11 cellular contexts compared by ENCODE assay signal in the genomic region with DNA sequence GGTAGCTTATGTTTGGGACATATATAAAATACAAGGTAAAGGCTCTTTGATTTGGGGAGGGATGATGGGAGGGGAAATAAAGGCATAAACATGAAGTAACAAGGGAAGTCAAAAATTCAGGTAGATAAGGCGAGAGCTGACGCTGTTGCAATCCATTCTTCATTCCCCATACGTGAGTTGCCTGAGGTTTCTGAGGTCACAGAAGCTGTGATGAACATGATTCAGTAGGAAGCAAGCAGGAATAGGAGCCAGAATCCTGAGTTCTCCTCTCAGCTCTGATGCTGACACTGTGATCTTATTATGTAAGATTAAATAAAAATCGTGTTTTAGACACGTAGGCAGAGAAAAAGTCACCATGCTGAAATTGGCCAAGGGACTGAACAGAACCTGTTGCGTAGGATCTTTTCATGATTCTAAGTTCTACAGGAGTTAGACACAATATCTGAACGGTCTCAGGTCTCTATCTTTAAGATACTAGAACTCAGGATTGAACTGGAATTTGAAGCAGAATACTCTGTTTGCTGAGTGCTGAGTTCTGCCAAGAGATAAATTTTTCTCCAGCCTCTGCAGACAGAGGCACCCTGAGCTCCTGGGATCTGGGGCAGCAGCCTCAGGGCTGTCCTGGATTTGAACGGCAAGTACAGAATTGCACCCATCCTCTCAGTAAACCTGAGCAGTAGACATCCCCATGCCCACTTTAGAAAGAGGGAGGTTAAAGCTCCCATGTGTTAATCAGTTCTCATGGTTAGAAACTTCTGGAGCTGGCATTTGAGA. TPM values are rescaled to one million over a fixed set of nuclear protein-coding genes. Genes with fewer than 3 reads are reported as not detected.
A peak's percentile ranks its signal among the peaks of the same experiment; 100 is the strongest.
DNase-seq lines count a peak whose midpoint lies in the region; ATAC-seq and TF ChIP-seq lines count a peak whose summit lies in the region.
"Had no signal": no experiment of that assay in that cellular context is flagged by ENCODE, and none has a peak within 500 bp of the region (broad histone marks: within the 10 kb centered on the region; RNA-seq: fewer than 3 reads in every experiment).

No MANE protein-coding gene starts in this region.

- H3K36me3 Mint-ChIP-seq in activated CD8-positive, alpha-beta memory T cell treated with anti-CD3 and anti-CD28 coated beads, Interleukin-2, amount 10 ng/mL, durations not matched to agents 7 days and 5 days, result peaks cover 12% of the 10 kb centered on the region

- intact Hi-C loops in gastrocnemius medialis (cut with DNase I; ENCODE audit: low total_unique reads), result no loop called here

- peak overlapping the region; percentile 88 for H3K27ac Mint-ChIP-seq in activated CD8-positive, alpha-beta memory T cell treated with anti-CD3 and anti-CD28 coated beads, Interleukin-2, amount 10 ng/mL, durations not matched to agents 7 days and 5 days

- DNase-seq in activated CD8-positive, alpha-beta memory T cell treated with anti-CD3 and anti-CD28 coated beads, Interleukin-2, amount 10 ng/mL, durations not matched to agents 7 days and 5 days, result no peak
- no peak for DNase-seq in activated CD8-positive, alpha-beta memory T cell treated with anti-CD3 and anti-CD28 coated beads for 24 hours
- DNase-seq in fibroblast of villous mesenchyme (ENCODE audit: low read depth) (peak; percentile 41), stromal cell of bone marrow (ENCODE audit: low read depth) (peak; percentile 53), gastrocnemius medialis (no peak)
- no peak for DNase-seq in activated CD4-positive, CD25-positive, alpha-beta regulatory T cell (lab: John Stamatoyannopoulos, UW)
- DNase-seq: anterior cingulate cortex, heart right ventricle had no signal

- TF ChIP-seq CTCF in fibroblast of villous mesenchyme (IDR thresholded peaks at IDR 0.05; ENCODE audit: insufficient read depth, low read depth, low read length), result no peak
- TF ChIP-seq CTCF in gastrocnemius medialis (IDR thresholded peaks at IDR 0.05 in 4 of 5, conservative IDR thresholded peaks at IDR 0.05 in 1 of 5), result no peak

- in situ Hi-C loops in gastrocnemius medialis (cut with MboI; ENCODE audit: low sequenced_read_pairs in 4 of 4), result no loop called here

- H3K27me3 Mint-ChIP-seq in activated CD8-positive, alpha-beta memory T cell treated with anti-CD3 and anti-CD28 coated beads, Interleukin-2, amount 10 ng/mL, durations not matched to agents 7 days and 5 days, result no peaks in the 10 kb centered on the region

- CTCF ChIA-PET in activated CD8-positive, alpha-beta memory T cell treated with anti-CD3 and anti-CD28 coated beads, Interleukin-2, amount 10 ng/mL, durations not matched to agents 7 days and 5 days (lab: Charles Lee), result interaction anchor here (1.1 to 1.9 kb wide), 5 partner anchors 11 to 24 kb away, joined by 4 to 8 read pairs (median 5); no protein-coding TSS in a partner anchor

- TF ChIP-seq POLR2A in gastrocnemius medialis (IDR thresholded peaks at IDR 0.05), result no peak

- H3K4me3 Mint-ChIP-seq in activated CD8-positive, alpha-beta memory T cell treated with anti-CD3 and anti-CD28 coated beads, Interleukin-2, amount 10 ng/mL, durations not matched to agents 7 days and 5 days, result no peak overlapping the region

- H3K9me3 Mint-ChIP-seq in activated CD8-positive, alpha-beta memory T cell treated with anti-CD3 and anti-CD28 coated beads, Interleukin-2, amount 10 ng/mL, durations not matched to agents 7 days and 5 days (ENCODE audit: low read depth), result peaks cover 3% of the 10 kb centered on the region

- no peaks in the 10 kb centered on the region for H3K9me3 ChIP-seq in gastrocnemius medialis
- H3K9me3 ChIP-seq: heart right ventricle had no signal

- no peaks in the 10 kb centered on the region for H3K4me1 ChIP-seq in gastrocnemius medialis

- no peak overlapping the region for H3K27ac ChIP-seq in gastrocnemius medialis
- H3K27ac ChIP-seq: HL-60 had no signal

- no peak overlapping the region for H3K4me3 ChIP-seq in fibroblast of villous mesenchyme (ENCODE audit: low read depth, low read length)
- H3K4me3 ChIP-seq in gastrocnemius medialis, result no peak overlapping the region
- H3K4me3 ChIP-seq: heart right ventricle had no signal

- no peak for ATAC-seq in activated CD8-positive, alpha-beta memory T cell treated with anti-CD3 and anti-CD28 coated beads, Interleukin-2, amount 10 ng/mL, durations not matched to agents 7 days and 5 days
- peak; percentile 62 for ATAC-seq in SK-N-SH treated with all-trans-retinoic acid at 6 μM for 48 hours
- no peak for ATAC-seq in gastrocnemius medialis
- no peak for ATAC-seq in GM18907 (IDR thresholded peaks at IDR 0.05; ENCODE audit: unreplicated experiment)

- H3K27me3 ChIP-seq in gastrocnemius medialis, result no peaks in the 10 kb centered on the region
- H3K27me3 ChIP-seq: heart right ventricle had no signal

- no peaks in the 10 kb centered on the region for H3K36me3 ChIP-seq in gastrocnemius medialis
- H3K36me3 ChIP-seq: heart right ventricle had no signal

- peaks cover 83% of the 10 kb centered on the region for H3K4me1 Mint-ChIP-seq in activated CD8-positive, alpha-beta memory T cell treated with anti-CD3 and anti-CD28 coated beads, Interleukin-2, amount 10 ng/mL, durations not matched to agents 7 days and 5 days

TF ChIP-seq in SK-N-SH treated with all-trans-retinoic acid at 6 μM for 48 hours, 23 proteins besides CTCF, POLR2A, EP300 and RAD21:
- TF ChIP-seq ZNF565 (CRISPR knock-in tag; conservative IDR thresholded peaks at IDR 0.05; ENCODE audit: low read depth), result no peak
- no peak for TF ChIP-seq ZFP3 (CRISPR knock-in tag; IDR thresholded peaks at IDR 0.05)
- no peak for TF ChIP-seq OSR1 (CRISPR knock-in tag; IDR thresholded peaks at IDR 0.05)
- TF ChIP-seq BACH2 (CRISPR knock-in tag; IDR thresholded peaks at IDR 0.05; ENCODE audit: borderline replicate concordance), result no peak
- TF ChIP-seq ARNTL (CRISPR knock-in tag; IDR thresholded peaks at IDR 0.05; ENCODE audit: borderline replicate concordance, low read depth), result no peak
- TF ChIP-seq GLIS3 (CRISPR knock-in tag; IDR thresholded peaks at IDR 0.05), result no peak
- no peak for TF ChIP-seq PPARA (CRISPR knock-in tag; IDR thresholded peaks at IDR 0.05; ENCODE audit: borderline replicate concordance)
- TF ChIP-seq CREB5 (CRISPR knock-in tag; IDR thresholded peaks at IDR 0.05; ENCODE audit: low read depth), result no peak
- TF ChIP-seq CSRNP3 (CRISPR knock-in tag; IDR thresholded peaks at IDR 0.05), result no peak
TF ChIP-seq in SK-N-SH treated with all-trans-retinoic acid at 6 μM for 48 hours: peak in this region for 0.

RNA-seq across cellular contexts. Expression of gene KLF6, which starts 21.0 kb away (rescaled TPM):
- total RNA-seq in activated CD8-positive, alpha-beta memory T cell treated with anti-CD3 and anti-CD28 coated beads, Interleukin-2, amount 10 ng/mL, durations not matched to agents 7 days and 5 days, result 100 to 1,000 TPM; 149 to 208 TPM
- total RNA-seq in fibroblast of villous mesenchyme (37.6 and 51.5 TPM in 2 replicates), gastrocnemius medialis (10 to 100 TPM; 23.3 to 84.7 (median 49.8) TPM)

Comparison
In these comparisons a context has a peak if more than half of its experiments do, and no peak if none do; other contexts are left out.
1. DNase-seq: peak in fibroblast of villous mesenchyme (single experiment) and stromal cell of bone marrow (single experiment); none in activated CD8-positive, alpha-beta memory T cell treated with anti-CD3 and anti-CD28 coated beads, Interleukin-2, amount 10 ng/mL, durations not matched to agents 7 days and 5 days (single experiment), activated CD8-positive, alpha-beta memory T cell treated with anti-CD3 and anti-CD28 coated beads for 24 hours (single experiment), gastrocnemius medialis (0 of 2) and activated CD4-positive, CD25-positive, alpha-beta regulatory T cell (0 of 4).